In genomic region chr1:195851016-195851591, GRCh38 we compare ENCODE assay signal across 18 cellular contexts.
DNase-seq lines count a peak whose midpoint lies in the region; ATAC-seq, FAIRE-seq and TF ChIP-seq lines count a peak whose summit lies in the region.
"Had no signal": no experiment of that assay in that cellular context is flagged by ENCODE, and none has a peak within 500 bp of the region (broad histone marks: within the 10 kb centered on the region; RNA-seq: fewer than 3 reads in every experiment).

No MANE protein-coding gene starts in this region.

- H4K20me1 ChIP-seq in H9 (ENCODE audit: control insufficient read depth, insufficient read depth, insufficient read length) (no peaks in the 10 kb centered on the region), PC-3 (ENCODE audit: low read length) (no peaks in the 10 kb centered on the region)
- H4K20me1 ChIP-seq: BLaER1 treated with 17β-estradiol and CSF1 and Interleukin-3, amounts not matched to agents 10 nM and 100 nM had no signal

- H3K79me2 ChIP-seq in H9 (ENCODE audit: insufficient read depth, low read length) (no peaks in the 10 kb centered on the region), PC-3 (ENCODE audit: low read length) (no peaks in the 10 kb centered on the region)

- H3K23ac ChIP-seq in H9 (ENCODE audit: insufficient read length, low read depth, low read length), result no peak overlapping the region

- CTCF ChIA-PET in PC-3 (lab: Charles Lee), result no interaction called here

- no peak overlapping the region for H3T11ph ChIP-seq in H9 (ENCODE audit: low read length)

- no TSS peak for BruUV-seq in PC-3 (replicated peaks; lab: Mats Ljungman, UMichigan)

- no peak overlapping the region for H4K8ac ChIP-seq in H9 (replicated peaks; ENCODE audit: insufficient read length, low read depth, low read length)

- H3K4me2 ChIP-seq in H9 (ENCODE audit: insufficient read depth, insufficient read length, low read length) (no peak overlapping the region), PC-3 (ENCODE audit: low read length) (peak overlapping the region; percentile 64)

- H3K9me3 ChIP-seq in H9 (ENCODE audit: control insufficient read depth, low read depth, low read length) (no peaks in the 10 kb centered on the region), PC-3 (ENCODE audit: low read length) (no peaks in the 10 kb centered on the region), right atrium auricular region (no peaks in the 10 kb centered on the region)
- H3K9me3 ChIP-seq: BLaER1 treated with 17β-estradiol and CSF1 and Interleukin-3, amounts not matched to agents 10 nM and 100 nM had no signal

- no peak overlapping the region for H3K4me3 Mint-ChIP-seq in H9
- H3K4me3 Mint-ChIP-seq: CD8-positive, alpha-beta memory T cell had no signal

- no peak overlapping the region for H3K4ac ChIP-seq in H9 (ENCODE audit: low read depth, low read length)

- H3K36me3 Mint-ChIP-seq in H9 (ENCODE audit: insufficient read depth in 1 of 3, low read depth in 3 of 3), result no peaks in the 10 kb centered on the region
- H3K36me3 Mint-ChIP-seq: CD8-positive, alpha-beta memory T cell had no signal

- H3K27ac ChIP-seq in H9 (ENCODE audit: insufficient read length, low read depth, low read length) (peak overlapping the region; percentile 64), PC-3 (ENCODE audit: low read length) (peak overlapping the region; percentile 35; the same call in 1 of the 2 replicates), right atrium auricular region (no peak overlapping the region)
- H3K27ac ChIP-seq: BLaER1 treated with 17β-estradiol and CSF1 and Interleukin-3, amounts not matched to agents 10 nM and 100 nM had no signal

- H3K79me1 ChIP-seq in H9 (ENCODE audit: insufficient read depth, low read depth, low read length, poor library complexity, severe bottlenecking), result no peaks in the 10 kb centered on the region

- ATAC-seq in PC-3, result peak; percentile 84
- no peak for ATAC-seq in HG03354 (IDR thresholded peaks at IDR 0.05; ENCODE audit: poor library complexity, severe bottlenecking, unreplicated experiment)

- H3K27ac Mint-ChIP-seq in H9, result peak overlapping the region; percentile 32 to 80 (median 78); a peak in 5 of 7 replicates
- H3K27ac Mint-ChIP-seq: CD8-positive, alpha-beta memory T cell had no signal

- no peaks in the 10 kb centered on the region for H3K9me2 ChIP-seq in PC-3 (replicated peaks; ENCODE audit: low read length)

- WGBS in H9 (ENCODE audit: extremely low coverage, insufficient read length, low lambda C conversion rate), result no CpG with 5 or more reads among the region's 4 CpGs

- H4K91ac ChIP-seq in H9 (ENCODE audit: insufficient read length, low read depth, low read length), result no peak overlapping the region

- no peaks in the 10 kb centered on the region for H3K36me3 ChIP-seq in PC-3 (ENCODE audit: low read depth, low read length)
- no peaks in the 10 kb centered on the region for H3K36me3 ChIP-seq in right atrium auricular region
- H3K36me3 ChIP-seq: BLaER1 treated with 17β-estradiol and CSF1 and Interleukin-3, amounts not matched to agents 10 nM and 100 nM had no signal

- POLR2A ChIA-PET in PC-3 (lab: Charles Lee; ENCODE audit: unreplicated experiment), result no interaction called here

- H3K14ac ChIP-seq in H9 (ENCODE audit: insufficient read depth, low read length), result no peak overlapping the region

- no peak overlapping the region for H2BK120ac ChIP-seq in H9 (ENCODE audit: low read depth, low read length, poor library complexity, severe bottlenecking)

- H3K27me3 Mint-ChIP-seq in H9 (ENCODE audit: low read depth), result no peaks in the 10 kb centered on the region; the same call in 1 of the 2 replicates
- H3K27me3 Mint-ChIP-seq: CD8-positive, alpha-beta memory T cell had no signal

- no peak overlapping the region for H3K9ac ChIP-seq in H9 (ENCODE audit: extremely low read depth, insufficient read length, low read length)
- no peak overlapping the region for H3K9ac ChIP-seq in PC-3 (ENCODE audit: low read length)
- H3K9ac ChIP-seq: BLaER1 treated with 17β-estradiol and CSF1 and Interleukin-3, amounts not matched to agents 10 nM and 100 nM had no signal

- no peak overlapping the region for H2AK5ac ChIP-seq in H9 (ENCODE audit: insufficient read length, low read length)

- H3K56ac ChIP-seq in H9 (ENCODE audit: insufficient read length, low read depth, low read length), result no peak overlapping the region

- DNase-seq in D721Med (ENCODE audit: insufficient read length, low spot score), result no peak
- no peak for DNase-seq in H9
- peak; percentile 32 for DNase-seq in PC-3
- peak; percentile 4 for DNase-seq in epithelial cell of esophagus (ENCODE audit: low read depth)
- no peak for DNase-seq in GM20000 (ENCODE audit: low spot score)
- no peak for DNase-seq in right atrium auricular region (ENCODE audit: low spot score)
- DNase-seq: CD8-positive, alpha-beta memory T cell; DND-41; NCI-H1417 treated with DMSO at 0.1 percent for 48 hours; NCI-H2029; NCI-H2171 treated with DMSO at 0.1 percent for 48 hours; NCI-H510A treated with DMSO at 0.1 percent for 48 hours; NCI-H82; SHP77 treated with DMSO at 0.1 percent for 48 hours had no signal

- no peak overlapping the region for H2BK20ac ChIP-seq in H9 (ENCODE audit: low read depth, low read length, poor library complexity, severe bottlenecking)

- H4K5ac ChIP-seq in H9 (ENCODE audit: insufficient read length, low read depth, low read length), result no peak overlapping the region

- no peaks in the 10 kb centered on the region for H3K9me3 Mint-ChIP-seq in H9

- intact Hi-C loops in PC-3 (cut with micrococcal nuclease), result loop anchor here (10.0 kb wide), 1 partner anchor 154 kb away; no protein-coding TSS in a partner anchor

- H2BK12ac ChIP-seq in H9 (ENCODE audit: insufficient read length, low read depth, low read length), result no peak overlapping the region

- H3K23me2 ChIP-seq in H9 (ENCODE audit: insufficient read length, low read depth, low read length, poor library complexity, severe bottlenecking), result no peaks in the 10 kb centered on the region

- H3K4me1 Mint-ChIP-seq in H9, result peaks cover 37 to 45% of the 10 kb centered on the region in 2 experiments
- H3K4me1 Mint-ChIP-seq: CD8-positive, alpha-beta memory T cell had no signal

- peak; percentile 55 for FAIRE-seq in D721Med (lab: Jason Lieb, UNC)
- FAIRE-seq: A204.1, GM12892 had no signal

- no peak overlapping the region for H2AFZ ChIP-seq in H9 (ENCODE audit: low read length)
- no peak overlapping the region for H2AFZ ChIP-seq in PC-3 (ENCODE audit: low read length)

- TF ChIP-seq CTCF in D721Med (IDR thresholded peaks at IDR 0.05; ENCODE audit: insufficient read depth, missing control alignments) (no peak), H9 (conservative IDR thresholded peaks at IDR 0.05) (no peak), PC-3 (conservative IDR thresholded peaks at IDR 0.05; ENCODE audit: low read depth, low read length) (no peak), epithelial cell of esophagus (IDR thresholded peaks at IDR 0.05; ENCODE audit: insufficient read depth, low read depth, low read length, missing control alignments) (no peak), GM20000 (IDR thresholded peaks at IDR 0.05; ENCODE audit: extremely low read depth, missing control alignments) (no peak), right atrium auricular region (IDR thresholded peaks at IDR 0.05) (no peak)

- H3K4me1 ChIP-seq in H9 (ENCODE audit: insufficient read depth, low read length) (peaks cover 4% of the 10 kb centered on the region; the same call in 1 of the 2 replicates), PC-3 (ENCODE audit: insufficient read depth, low read length) (peaks cover 15% of the 10 kb centered on the region), right atrium auricular region (no peaks in the 10 kb centered on the region)
- H3K4me1 ChIP-seq: BLaER1 treated with 17β-estradiol and CSF1 and Interleukin-3, amounts not matched to agents 10 nM and 100 nM had no signal

- no peak overlapping the region for H3K18ac ChIP-seq in H9 (ENCODE audit: insufficient read length, low read depth, low read length)

- H3F3A ChIP-seq in PC-3 (ENCODE audit: low read length, unreplicated experiment), result no peaks in the 10 kb centered on the region

- no peak overlapping the region for H2BK15ac ChIP-seq in H9 (ENCODE audit: low read depth, low read length)

- no peak overlapping the region for H3K4me3 ChIP-seq in PC-3 (ENCODE audit: low read length)
- no peak overlapping the region for H3K4me3 ChIP-seq in epithelial cell of esophagus (ENCODE audit: low read length)
- no peak overlapping the region for H3K4me3 ChIP-seq in right atrium auricular region
- H3K4me3 ChIP-seq: BLaER1 treated with 17β-estradiol and CSF1 and Interleukin-3, amounts not matched to agents 10 nM and 100 nM had no signal

- no peaks in the 10 kb centered on the region for H3K27me3 ChIP-seq in H9 (ENCODE audit: insufficient read depth, low read length)
- H3K27me3 ChIP-seq in PC-3 (ENCODE audit: low read length), result no peaks in the 10 kb centered on the region
- H3K27me3 ChIP-seq in right atrium auricular region, result no peaks in the 10 kb centered on the region
- H3K27me3 ChIP-seq: BLaER1 treated with 17β-estradiol and CSF1 and Interleukin-3, amounts not matched to agents 10 nM and 100 nM had no signal

- H2BK5ac ChIP-seq in H9 (ENCODE audit: insufficient read length, low read length), result no peak overlapping the region

Comparison
In these comparisons a context has a peak if more than half of its experiments do, and no peak if none do; other contexts are left out.
1. DNase-seq: peak in PC-3 (single experiment) and epithelial cell of esophagus (single experiment); none in D721Med (single experiment), H9 (single experiment), GM20000 (single experiment) and right atrium auricular region (single experiment).
2. H3K27ac ChIP-seq: peak in H9 (single experiment) and PC-3 (single experiment); none in right atrium auricular region (0 of 2).